In the genomic region with DNA sequence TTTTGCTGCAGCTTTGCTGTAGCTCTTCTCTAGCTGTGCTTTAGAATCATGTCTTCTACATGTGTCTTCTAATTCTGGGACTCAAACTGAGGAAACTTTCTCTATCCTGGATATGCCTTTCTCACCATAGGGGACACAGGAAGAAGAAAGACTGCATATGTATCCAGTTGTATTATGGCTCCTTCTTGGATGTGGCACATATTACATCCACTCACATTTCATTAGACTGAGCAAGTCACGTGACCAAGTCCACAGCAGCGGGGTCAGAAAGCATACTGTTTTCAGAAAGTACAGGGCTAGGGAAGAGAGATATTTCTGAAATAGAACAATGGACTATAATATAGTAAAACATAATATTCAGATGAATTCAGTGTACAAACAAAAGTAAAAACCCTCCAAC, we compare ENCODE assay signal across 28 cellular contexts.
"Had no signal": no experiment of that assay in that cellular context is flagged by ENCODE, and none has a peak within 500 bp of the region (broad histone marks: within the 10 kb centered on the region; RNA-seq: fewer than 3 reads in every experiment).

No MANE protein-coding gene starts in this region.

- DNase-seq: activated CD4-positive, alpha-beta T cell treated with anti-CD3 and anti-CD28 coated beads, Interleukin-2, amount 10 ng/mL, durations not matched to agents 24 days and 14 days; activated CD4-positive, alpha-beta T cell treated with anti-CD3 and anti-CD28 coated beads, Interleukin-2, amount 50 U/mL, for 4 hours; activated CD8-positive, alpha-beta T cell treated with anti-CD3 and anti-CD28 coated beads for 36 hours; activated gamma-delta T cell; activated naive CD4-positive, alpha-beta T cell treated with anti-CD3 and anti-CD28 coated beads for 36 hours; activated T-cell treated with anti-CD3 and anti-CD28 coated beads, Interleukin-2, amount 50 U/mL, for 24 hours; adrenal gland; body of pancreas; caudate nucleus; Kasumi-1; MM.1S; MV-4-11; NCI-H1092; NCI-H1436 treated with DMSO at 0.1 percent for 48 hours; NCI-H1694 treated with DMSO at 0.1 percent for 48 hours; NCI-H2029; NCI-H2107; NCI-H2171; NCI-H510A; NCI-H526; NCI-H748 treated with DMSO at 0.1 percent for 48 hours; Right ventricle myocardium superior; SW 1271; T-helper 1 cell; T-helper 2 cell; T-helper 9 cell; WERI-Rb-1 had no signal

- H3K36me3 ChIP-seq: adrenal gland, WERI-Rb-1 had no signal

- ATAC-seq: activated CD8-positive, alpha-beta T cell treated with anti-CD3 and anti-CD28 coated beads for 36 hours; activated naive CD4-positive, alpha-beta T cell treated with anti-CD3 and anti-CD28 coated beads, Interleukin-2, amount 50 U/mL, for 72 hours; body of pancreas had no signal

- H3K4me3 ChIP-seq: adrenal gland, body of pancreas had no signal

- H3K27me3 ChIP-seq: adrenal gland, body of pancreas had no signal

- H3K4me1 ChIP-seq: adrenal gland, body of pancreas had no signal

- H3K27ac ChIP-seq: adrenal gland, body of pancreas, WERI-Rb-1 had no signal

- H3K9me3 ChIP-seq: adrenal gland, body of pancreas had no signal
